ENCODE assay signal across 9 cellular contexts in the genomic region with DNA sequence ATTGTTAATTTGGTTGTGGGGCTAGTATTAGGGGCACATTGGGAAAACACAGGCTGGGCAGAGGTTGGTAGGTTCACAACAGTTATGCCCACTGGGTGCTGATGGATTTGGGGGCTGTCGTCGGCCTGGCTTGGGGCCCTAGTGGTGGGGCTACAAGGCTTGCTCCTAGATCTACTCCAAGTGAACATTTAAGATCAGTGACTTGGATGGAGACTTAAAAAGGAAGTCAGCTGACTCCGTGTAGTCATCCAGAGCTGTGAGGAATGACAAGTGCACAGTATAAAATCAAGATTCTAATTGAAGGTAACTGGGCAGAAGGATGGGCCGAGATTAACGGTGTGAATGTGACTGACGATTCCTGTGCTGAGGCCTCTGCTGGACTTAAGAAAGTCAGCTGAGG. TPM values are rescaled to one million over a fixed set of nuclear protein-coding genes. Genes with fewer than 3 reads are reported as not detected.
DNase-seq lines count a peak whose midpoint lies in the region; ATAC-seq, FAIRE-seq and TF ChIP-seq lines count a peak whose summit lies in the region.
"Had no signal": no experiment of that assay in that cellular context is flagged by ENCODE, and none has a peak within 500 bp of the region (broad histone marks: within the 10 kb centered on the region; RNA-seq: fewer than 3 reads in every experiment).

No MANE protein-coding gene starts in this region.

- no peaks in the 10 kb centered on the region for H3K9me3 ChIP-seq in left ventricle myocardium inferior (replicated peaks)
- H3K9me3 ChIP-seq in astrocyte (ENCODE audit: insufficient read depth, low read depth, low read length), result no peaks in the 10 kb centered on the region
- no peaks in the 10 kb centered on the region for H3K9me3 ChIP-seq in vagina
- no peaks in the 10 kb centered on the region for H3K9me3 ChIP-seq in MM.1S (replicated peaks; ENCODE audit: insufficient read depth, low read length)

- ATAC-seq in left cardiac atrium (no peak), natural killer cell (no peak), esophagus mucosa (no peak), HG03520 (IDR thresholded peaks at IDR 0.05; ENCODE audit: unreplicated experiment) (no peak)

- FAIRE-seq in astrocyte (lab: Jason Lieb, UNC), result no peak

- TF ChIP-seq POLR2A in vagina (IDR thresholded peaks at IDR 0.05), result peak in 1 of 2 donors; percentile 13

- H3K4me3 Mint-ChIP-seq in astrocyte (ENCODE audit: unreplicated experiment) (peak overlapping the region; percentile 52), natural killer cell (peak overlapping the region; percentile 62)

- TF ChIP-seq CTCF in left ventricle myocardium inferior (IDR thresholded peaks at IDR 0.05; ENCODE audit: borderline replicate concordance) (no peak), astrocyte (IDR thresholded peaks at IDR 0.05; ENCODE audit: insufficient read depth, low read depth, low read length) (no peak), natural killer cell (IDR thresholded peaks at IDR 0.05) (no peak), vagina (IDR thresholded peaks at IDR 0.05) (no peak), MM.1S (IDR thresholded peaks at IDR 0.05; ENCODE audit: low read length) (no peak)

- H3K4me1 Mint-ChIP-seq in astrocyte (ENCODE audit: low read depth, unreplicated experiment) (peaks cover under 1% of the 10 kb centered on the region), natural killer cell (peaks cover 10 to 21% of the 10 kb centered on the region in 2 donors)

- no peak for DNase-seq in left ventricle myocardium inferior
- DNase-seq in left cardiac atrium, result no peak
- no peak for DNase-seq in astrocyte (ENCODE audit: low read depth)
- no peak for DNase-seq in natural killer cell
- no peak for DNase-seq in vagina (ENCODE audit: extremely low spot score in 2 of 2)
- no peak for DNase-seq in MM.1S
- DNase-seq: NCI-H146 had no signal

- intact Hi-C loops in left ventricle myocardium inferior (cut with micrococcal nuclease), result no loop called here
- intact Hi-C loops in left cardiac atrium (cut with DNase I), result no loop called here
- intact Hi-C loops in natural killer cell (cut with micrococcal nuclease), result no loop called here
- intact Hi-C loops in vagina (cut with DNase I), result no loop called here

- H3K79me2 ChIP-seq in astrocyte (ENCODE audit: insufficient read depth, low read length) (no peaks in the 10 kb centered on the region), MM.1S (ENCODE audit: low read length) (no peaks in the 10 kb centered on the region)

- H3K27ac ChIP-seq in left ventricle myocardium inferior (replicated peaks), result peak overlapping the region; percentile 96
- H3K27ac ChIP-seq in astrocyte (ENCODE audit: low read depth, low read length), result no peak overlapping the region
- H3K27ac ChIP-seq in vagina, result peak overlapping the region; percentile 98
- H3K27ac ChIP-seq in MM.1S (ENCODE audit: low read length), result no peak overlapping the region

- H3K9me3 Mint-ChIP-seq in astrocyte (ENCODE audit: unreplicated experiment) (no peaks in the 10 kb centered on the region), natural killer cell (no peaks in the 10 kb centered on the region)

- peaks cover 1% of the 10 kb centered on the region for H3K36me3 Mint-ChIP-seq in astrocyte (ENCODE audit: low read depth, unreplicated experiment)
- H3K36me3 Mint-ChIP-seq in natural killer cell, result no peaks in the 10 kb centered on the region

- H3F3A ChIP-seq in MM.1S (ENCODE audit: insufficient read depth, low read length), result peaks cover 25% of the 10 kb centered on the region

- no peaks in the 10 kb centered on the region for H3K9me2 ChIP-seq in MM.1S (replicated peaks; ENCODE audit: insufficient read depth, low read length)

- peak overlapping the region; percentile 4 for H3K9ac ChIP-seq in astrocyte (ENCODE audit: low read length)
- H3K9ac ChIP-seq in MM.1S (ENCODE audit: low read length), result no peak overlapping the region

- H3K27me3 Mint-ChIP-seq in astrocyte (ENCODE audit: low read depth, unreplicated experiment) (peaks cover 30% of the 10 kb centered on the region), natural killer cell (ENCODE audit: low read depth in 2 of 2) (peaks cover 0 to 13% of the 10 kb centered on the region in 2 donors)

- no peak overlapping the region for H3K27ac Mint-ChIP-seq in astrocyte (ENCODE audit: unreplicated experiment)
- H3K27ac Mint-ChIP-seq in natural killer cell, result peak overlapping the region; percentile 53 to 58

- H3K27me3 ChIP-seq in left ventricle myocardium inferior (ENCODE audit: low read depth) (no peaks in the 10 kb centered on the region), astrocyte (ENCODE audit: insufficient read depth, low read length) (no peaks in the 10 kb centered on the region), vagina (no peaks in the 10 kb centered on the region), MM.1S (replicated peaks; ENCODE audit: insufficient read depth, low read length) (peaks cover 13% of the 10 kb centered on the region; the same call in 1 of the 2 replicates)

- H3K4me1 ChIP-seq in left ventricle myocardium inferior (peaks cover 97% of the 10 kb centered on the region), astrocyte (ENCODE audit: insufficient read depth, low read length) (peaks cover 11% of the 10 kb centered on the region), vagina (peaks cover 63% of the 10 kb centered on the region), MM.1S (ENCODE audit: low read length) (peaks cover 11% of the 10 kb centered on the region)

- no peak overlapping the region for H2AFZ ChIP-seq in astrocyte (ENCODE audit: low read depth, low read length)
- no peak overlapping the region for H2AFZ ChIP-seq in MM.1S (ENCODE audit: low read length)

- H3K4me2 ChIP-seq in astrocyte (ENCODE audit: low read length), result peak overlapping the region; percentile 84
- H3K4me2 ChIP-seq in MM.1S (ENCODE audit: low read depth, low read length), result no peak overlapping the region

- H3K36me3 ChIP-seq in left ventricle myocardium inferior (no peaks in the 10 kb centered on the region), astrocyte (ENCODE audit: insufficient read depth, low read length) (no peaks in the 10 kb centered on the region), vagina (no peaks in the 10 kb centered on the region), MM.1S (replicated peaks; ENCODE audit: insufficient read depth, low read length) (no peaks in the 10 kb centered on the region)

- H3K4me3 ChIP-seq in left ventricle myocardium inferior (peak overlapping the region; percentile 75), astrocyte (ENCODE audit: insufficient read depth, low read depth, low read length) (no peak overlapping the region), vagina (peak overlapping the region; percentile 63 to 73), MM.1S (ENCODE audit: low read length) (no peak overlapping the region)

- H4K20me1 ChIP-seq in astrocyte (ENCODE audit: insufficient read depth, low read length) (peaks cover 27% of the 10 kb centered on the region), MM.1S (ENCODE audit: insufficient read depth, low read length) (no peaks in the 10 kb centered on the region)

RNA-seq across cellular contexts. Expression of gene NR4A1, which starts 12.8 kb away (rescaled TPM):
- 55.5 TPM for total RNA-seq in left ventricle myocardium inferior
- 100 to 1,000 TPM in 1 of 2 donors, 10 to 100 TPM in 1; 85.6 to 172 TPM for total RNA-seq in left cardiac atrium
- 1.6 and 2.3 TPM in 2 replicates for total RNA-seq in astrocyte
- 100 to 1,000 TPM in 1 of 3 donors, 10 to 100 TPM in 2; 72.5 to 177 (median 96.7) TPM for total RNA-seq in natural killer cell
- total RNA-seq in vagina, result 465 TPM
- total RNA-seq in esophagus mucosa, result 2.0 TPM

RNA-seq across cellular contexts. Expression of gene ATG101, which starts 31.3 kb away (rescaled TPM):
- total RNA-seq in left ventricle myocardium inferior, result 23.8 TPM
- 10 to 100 TPM; 25.2 to 28.7 TPM for total RNA-seq in left cardiac atrium
- 54.2 and 60.4 TPM in 2 replicates for total RNA-seq in astrocyte
- total RNA-seq in natural killer cell, result 10 to 100 TPM; 18.6 to 32.8 (median 23.3) TPM
- 27.7 TPM for total RNA-seq in vagina
- total RNA-seq in esophagus mucosa, result 35.2 TPM

RNA-seq across cellular contexts. Expression of gene TAMALIN, which starts 31.7 kb away (rescaled TPM):
- 20.0 TPM for total RNA-seq in left ventricle myocardium inferior
- 10 to 100 TPM; 25.3 to 44.0 TPM for total RNA-seq in left cardiac atrium
- total RNA-seq in astrocyte, result 9.6 and 12.4 TPM in 2 replicates
- 100 to 1,000 TPM; 403 to 663 (median 424) TPM for total RNA-seq in natural killer cell
- 47.1 TPM for total RNA-seq in vagina
- total RNA-seq in esophagus mucosa, result 3.9 TPM

RNA-seq across cellular contexts. Expression of gene SMIM41, which starts 41.1 kb away (rescaled TPM):
- total RNA-seq in left ventricle myocardium inferior (0.30 TPM), left cardiac atrium (under 1 TPM in 1 of 2 donors, not detected in 1; 0.27 TPM), astrocyte (0.18 TPM in 1 of 2 replicates, not detected in the other), natural killer cell (not detected), vagina (1.5 TPM), esophagus mucosa (not detected)

Comparison
In these comparisons a context has a peak if more than half of its experiments do, and no peak if none do; other contexts are left out.
1. H3K27ac ChIP-seq: peak in left ventricle myocardium inferior (single experiment) and vagina (single experiment); none in astrocyte (single experiment) and MM.1S (single experiment).
2. H3K4me3 ChIP-seq: peak in left ventricle myocardium inferior (single experiment) and vagina (2 of 2); none in astrocyte (single experiment) and MM.1S (single experiment).
3. RNA of gene NR4A1, which starts 12.8 kb away (total RNA-seq): 465 TPM in vagina (single experiment), 85.6 to 172 TPM in left cardiac atrium, 72.5 to 177 TPM in natural killer cell and 55.5 TPM in left ventricle myocardium inferior (single experiment); 1.6 to 2.3 TPM in astrocyte and 2.0 TPM in esophagus mucosa (single experiment); every median in the first group is over 10 times any median in the second.